Comparison of ENCODE assay signal across 1 cellular context in genomic region chr16:67786491-67786890, GRCh38.
TF ChIP-seq lines count a peak whose summit lies in the region.

No MANE protein-coding gene starts in this region.

TF ChIP-seq in GM12878, 131 proteins besides CTCF, POLR2A, EP300 and RAD21 (continues in another document):
- TF ChIP-seq PAX5 (IDR thresholded peaks at IDR 0.05; ENCODE audit: borderline replicate concordance, low read depth, low read length) = no peak
- TF ChIP-seq STAT1 (conservative IDR thresholded peaks at IDR 0.05) = no peak
- TF ChIP-seq HDAC2 (IDR thresholded peaks at IDR 0.05) = no peak
- no peak for TF ChIP-seq FOS (IDR thresholded peaks at IDR 0.05; ENCODE audit: borderline replicate concordance, extremely low read depth, insufficient read length)
- peak; percentile 58 for TF ChIP-seq ATF7 (IDR thresholded peaks at IDR 0.05; ENCODE audit: low read depth)
- TF ChIP-seq BCLAF1 (IDR thresholded peaks at IDR 0.05) = no peak
- TF ChIP-seq IKZF1 (conservative IDR thresholded peaks at IDR 0.05) = peak; percentile 51
- TF ChIP-seq CHD4 (IDR thresholded peaks at IDR 0.05) = 0 out of 2 replicates have a peak, but pooled peaks have one; percentile 44
- TF ChIP-seq ETV6 (conservative IDR thresholded peaks at IDR 0.05 in 1 of 2, IDR thresholded peaks at IDR 0.05 in 1 of 2; ENCODE audit: borderline replicate concordance in 1 of 2, low read depth in 1 of 2) = 0 out of 4 replicates have a peak, but pooled peaks of 1 of the 2 experiments have one; percentile 28
- peak; percentile 82 for TF ChIP-seq RUNX3 (IDR thresholded peaks at IDR 0.05; ENCODE audit: low read length)
- TF ChIP-seq RELB (IDR thresholded peaks at IDR 0.05; ENCODE audit: low read depth) = no peak
- TF ChIP-seq ZNF24 (IDR thresholded peaks at IDR 0.05) = peak; percentile 47; the same call in 1 of the 2 replicates
- no peak for TF ChIP-seq YY1 (IDR thresholded peaks at IDR 0.05; ENCODE audit: low read depth, low read length)
- no peak for TF ChIP-seq ZBTB4 (CRISPR knock-in tag; IDR thresholded peaks at IDR 0.05)
- peak; percentile 54; the same call in 1 of the 2 replicates for TF ChIP-seq SMARCA5 (IDR thresholded peaks at IDR 0.05)
- TF ChIP-seq KAT2A (conservative IDR thresholded peaks at IDR 0.05; ENCODE audit: control insufficient read depth, low read depth, low read length) = no peak
- TF ChIP-seq SMAD1 (IDR thresholded peaks at IDR 0.05; ENCODE audit: low read depth, partially characterized antibody) = no peak
- no peak for TF ChIP-seq NRF1 (conservative IDR thresholded peaks at IDR 0.05; ENCODE audit: low read depth, low read length)
- TF ChIP-seq POLR2AphosphoS5 (IDR thresholded peaks at IDR 0.05; ENCODE audit: low read length) = no peak
- TF ChIP-seq IRF5 (IDR thresholded peaks at IDR 0.05; ENCODE audit: borderline replicate concordance) = no peak
- TF ChIP-seq SKIL (IDR thresholded peaks at IDR 0.05; ENCODE audit: low read depth, poor library complexity, severe bottlenecking) = peak; percentile 20
- no peak for TF ChIP-seq BACH1 (IDR thresholded peaks at IDR 0.05; ENCODE audit: borderline replicate concordance)
- no peak for TF ChIP-seq NKRF (conservative IDR thresholded peaks at IDR 0.05)
- peak; percentile 80; the same call in 2 of the 3 replicates for TF ChIP-seq POU2F2 (IDR thresholded peaks at IDR 0.05; ENCODE audit: borderline replicate concordance, low read depth, low read length)
- no peak for TF ChIP-seq NFYA (IDR thresholded peaks at IDR 0.05; ENCODE audit: borderline replicate concordance, low read depth, low read length)
- TF ChIP-seq NFXL1 (IDR thresholded peaks at IDR 0.05; ENCODE audit: borderline replicate concordance) = no peak
- TF ChIP-seq IKZF2 (IDR thresholded peaks at IDR 0.05) = peak; percentile 48 to 60; a peak in 3 of 4 replicates
- TF ChIP-seq SPI1 (IDR thresholded peaks at IDR 0.05; ENCODE audit: borderline replicate concordance, insufficient read depth, low read depth, low read length) = no peak
- TF ChIP-seq BHLHE40 (IDR thresholded peaks at IDR 0.05; ENCODE audit: borderline replicate concordance in 1 of 2, low read depth in 2 of 2, low read length in 1 of 2) = peak; percentile 50 to 72; a peak in 2 of 4 replicates
- no peak for TF ChIP-seq USF2 (IDR thresholded peaks at IDR 0.05; ENCODE audit: borderline replicate concordance, low read depth, low read length)
- TF ChIP-seq ZNF274 (IDR thresholded peaks at IDR 0.05; ENCODE audit: insufficient read depth, insufficient read length) = no peak
- peak; percentile 93 for TF ChIP-seq ZNF217 (IDR thresholded peaks at IDR 0.05)
- TF ChIP-seq RB1 (IDR thresholded peaks at IDR 0.05; ENCODE audit: borderline replicate concordance) = no peak
- peak; percentile 57; the same call in 1 of the 2 replicates for TF ChIP-seq BCL11A (IDR thresholded peaks at IDR 0.05; ENCODE audit: low read depth, low read length)
- 0 out of 2 replicates have a peak, but pooled peaks have one; percentile 47 for TF ChIP-seq NBN (IDR thresholded peaks at IDR 0.05)
- TF ChIP-seq EGR1 (IDR thresholded peaks at IDR 0.05; ENCODE audit: borderline replicate concordance in 1 of 2, low read depth in 2 of 2, low read length in 2 of 2) = no peak
- no peak for TF ChIP-seq MYB (IDR thresholded peaks at IDR 0.05; ENCODE audit: borderline replicate concordance, low read depth, low read length)
- TF ChIP-seq MEF2B (IDR thresholded peaks at IDR 0.05; ENCODE audit: partially characterized antibody, poor library complexity, severe bottlenecking) = peak; percentile 75
- 0 out of 2 replicates have a peak, but pooled peaks have one; percentile 57 for TF ChIP-seq MLLT1 (IDR thresholded peaks at IDR 0.05)
- TF ChIP-seq LARP7 (IDR thresholded peaks at IDR 0.05) = no peak
- TF ChIP-seq SUPT20H (IDR thresholded peaks at IDR 0.05; ENCODE audit: borderline replicate concordance, control insufficient read depth, low read depth, low read length) = no peak
- no peak for TF ChIP-seq GATAD2B (conservative IDR thresholded peaks at IDR 0.05; ENCODE audit: low read depth)
- no peak for TF ChIP-seq JUNB (IDR thresholded peaks at IDR 0.05)
- peak; percentile 83 for TF ChIP-seq NR2F1 (conservative IDR thresholded peaks at IDR 0.05)
